ENCODE assay signal across 13 cellular contexts in genomic region chr2:187155472-187155871, GRCh38.
DNase-seq lines count a peak whose midpoint lies in the region; TF ChIP-seq lines count a peak whose summit lies in the region.
"Had no signal": no experiment of that assay in that cellular context is flagged by ENCODE, and none has a peak within 500 bp of the region (broad histone marks: within the 10 kb centered on the region; RNA-seq: fewer than 3 reads in every experiment).

No MANE protein-coding gene starts in this region.

- H2BK5ac ChIP-seq in mesenchymal stem cell (ENCODE audit: low read depth, low read length, poor library complexity, severe bottlenecking), result no peak overlapping the region

- no peak overlapping the region for H3K4me2 ChIP-seq in mesenchymal stem cell (ENCODE audit: low read length, poor library complexity, severe bottlenecking)
- H3K4me2 ChIP-seq: A549 had no signal

- no peak overlapping the region for H4K8ac ChIP-seq in mesenchymal stem cell (ENCODE audit: low read length)

- no peak overlapping the region for H3K9ac ChIP-seq in mesenchymal stem cell (ENCODE audit: low read length)

- DNase-seq in Caki2 (ENCODE audit: low read depth), result peak; percentile 10
- DNase-seq in astrocyte of the spinal cord (ENCODE audit: low read depth, low spot score), result peak; percentile 20
- DNase-seq in mesenchymal stem cell, result peak; percentile 20
- no peak for DNase-seq in tibial artery
- no peak for DNase-seq in NCI-H748 (lab: John Stamatoyannopoulos, UW; ENCODE audit: unreplicated experiment)
- DNase-seq in esophagus squamous epithelium (lab: John Stamatoyannopoulos, UW), result no peak
- DNase-seq: CD8-positive, alpha-beta T cell; COR-L47; DMS79 treated with DMSO at 0.1 percent for 48 hours; EL had no signal

- no peak overlapping the region for H2AK5ac ChIP-seq in mesenchymal stem cell (ENCODE audit: low read length, severe bottlenecking)

- H3K9me3 ChIP-seq in HEK293 (ENCODE audit: control insufficient read depth, insufficient read depth, low read depth, low read length), result no peaks in the 10 kb centered on the region
- H3K9me3 ChIP-seq in mesenchymal stem cell (ENCODE audit: control insufficient read depth, low read length), result peaks cover 43% of the 10 kb centered on the region
- peaks cover 7 to 15% (median 9%) of the 10 kb centered on the region in 3 donors for H3K9me3 ChIP-seq in tibial artery
- H3K9me3 ChIP-seq in esophagus squamous epithelium, result peaks cover 0 to 16% (median 13%) of the 10 kb centered on the region in 3 donors

- H3K14ac ChIP-seq in mesenchymal stem cell (ENCODE audit: low read length in 2 of 2), result no peak overlapping the region

- no peak overlapping the region for H4K91ac ChIP-seq in mesenchymal stem cell (ENCODE audit: low read length)

- no peak overlapping the region for H3K18ac ChIP-seq in mesenchymal stem cell (ENCODE audit: low read depth in 1 of 2, low read length in 2 of 2)

- H3K36me3 ChIP-seq in HEK293 (ENCODE audit: control insufficient read depth in 2 of 2, insufficient read depth in 1 of 2, low read length in 2 of 2) (no peaks in the 10 kb centered on the region), mesenchymal stem cell (ENCODE audit: control insufficient read depth in 1 of 2, insufficient read depth in 2 of 2, low read depth in 1 of 2, low read length in 2 of 2) (no peaks in the 10 kb centered on the region), tibial artery (no peaks in the 10 kb centered on the region), esophagus squamous epithelium (no peaks in the 10 kb centered on the region)

- no peak for TF ChIP-seq POLR2A in esophagus squamous epithelium (IDR thresholded peaks at IDR 0.05)

- CTCF ChIA-PET in HEK293 (lab: Yijun Ruan, JAX), result interaction anchor here (0.7 kb wide), 1 partner anchor 209 kb away, joined by 3 read pairs; no protein-coding TSS in a partner anchor

- no peak overlapping the region for H3K23ac ChIP-seq in mesenchymal stem cell (ENCODE audit: low read length in 2 of 2)

- H3K27ac ChIP-seq in HEK293 (ENCODE audit: extremely low read depth, low read depth, low read length) (no peak overlapping the region), mesenchymal stem cell (ENCODE audit: low read length, poor library complexity, severe bottlenecking) (no peak overlapping the region), tibial artery (no peak overlapping the region), esophagus squamous epithelium (no peak overlapping the region)
- H3K27ac ChIP-seq: A549, HL-60 had no signal

- in situ Hi-C loops in Caki2 (cut with HindIII; ENCODE audit: low pct_unique_long_range_greater_than_20kb, low sequenced_read_pairs), result no loop called here
- in situ Hi-C loops in astrocyte of the spinal cord (cut with HindIII; ENCODE audit: low sequenced_read_pairs), result no loop called here

- no CpG with 5 or more reads among the region's 1 CpG for WGBS in mesenchymal stem cell
- WGBS in esophagus squamous epithelium, 2 donors, result 36 to 64% methylated on average over 1 of the region's 1 CpG

- no peak overlapping the region for H2AFZ ChIP-seq in mesenchymal stem cell (ENCODE audit: low read depth, low read length)

- H3K4me1 ChIP-seq in HEK293 (ENCODE audit: control insufficient read depth, insufficient read depth, low read length) (no peaks in the 10 kb centered on the region), mesenchymal stem cell (ENCODE audit: control insufficient read depth, insufficient read depth, low read depth, low read length) (no peaks in the 10 kb centered on the region), tibial artery (peaks cover 0 to 4% (median 0%) of the 10 kb centered on the region in 4 donors), esophagus squamous epithelium (no peaks in the 10 kb centered on the region)
- H3K4me1 ChIP-seq: A549 had no signal

- H3K27me3 ChIP-seq in mesenchymal stem cell (ENCODE audit: control insufficient read depth in 1 of 2, insufficient read depth in 1 of 2, low read length in 2 of 2) (no peaks in the 10 kb centered on the region), tibial artery (no peaks in the 10 kb centered on the region), esophagus squamous epithelium (no peaks in the 10 kb centered on the region)

- H3K4me3 ChIP-seq in HEK293 (ENCODE audit: low read depth, low read length) (no peak overlapping the region), astrocyte of the spinal cord (ENCODE audit: low read depth, low read length) (no peak overlapping the region), mesenchymal stem cell (ENCODE audit: insufficient read depth in 1 of 2, low read depth in 1 of 2, low read length in 2 of 2) (no peak overlapping the region), tibial artery (no peak overlapping the region), esophagus squamous epithelium (no peak overlapping the region)
- H3K4me3 ChIP-seq: A549 had no signal

- POLR2A ChIA-PET in HEK293 (lab: Yijun Ruan, JAX), result no interaction called here

- no peaks in the 10 kb centered on the region for H3K79me1 ChIP-seq in mesenchymal stem cell (replicated peaks; ENCODE audit: low read length, poor library complexity, severe bottlenecking)

- H2BK15ac ChIP-seq in mesenchymal stem cell (ENCODE audit: low read depth, poor library complexity, severe bottlenecking), result no peak overlapping the region

- intact Hi-C loops in tibial artery (cut with DNase I; ENCODE audit: low total_unique reads), result no loop called here
- intact Hi-C loops in esophagus squamous epithelium (cut with DNase I), result no loop called here

- H2BK120ac ChIP-seq in mesenchymal stem cell (ENCODE audit: low read depth, low read length), result no peak overlapping the region

- no peak overlapping the region for H2BK12ac ChIP-seq in mesenchymal stem cell (ENCODE audit: low read length in 2 of 2)

- H3K4ac ChIP-seq in mesenchymal stem cell (ENCODE audit: low read depth in 1 of 2, low read length in 2 of 2), result no peak overlapping the region

- TF ChIP-seq CTCF in HEK293 (tag by site-specific recombination; IDR thresholded peaks at IDR 0.05) (no peak), astrocyte of the spinal cord (IDR thresholded peaks at IDR 0.05; ENCODE audit: low read depth, low read length) (no peak), tibial artery (IDR thresholded peaks at IDR 0.05) (no peak), esophagus squamous epithelium (IDR thresholded peaks at IDR 0.05) (no peak)

TF ChIP-seq in HEK293, 187 proteins besides CTCF, POLR2A, EP300 and RAD21:
- TF ChIP-seq SETDB1 (IDR thresholded peaks at IDR 0.05; ENCODE audit: insufficient read length, low read length) (peak; percentile 77), ZNF549 (tag by site-specific recombination; IDR thresholded peaks at IDR 0.05) (0 out of 2 replicates have a peak, but pooled peaks have one; percentile 6), OSR2 (tag by site-specific recombination; IDR thresholded peaks at IDR 0.05) (no peak), ZNF133 (tag by site-specific recombination; IDR thresholded peaks at IDR 0.05) (peak; percentile 93)
TF ChIP-seq in HEK293: peak in this region for 3.

Comparison
In these comparisons a context has a peak if more than half of its experiments do, and no peak if none do; other contexts are left out.
1. DNase-seq: peak in Caki2 (single experiment), astrocyte of the spinal cord (single experiment) and mesenchymal stem cell (single experiment); none in tibial artery (0 of 2), NCI-H748 (single experiment) and esophagus squamous epithelium (single experiment).